30 cellular contexts compared by ENCODE assay signal in the genomic region with DNA sequence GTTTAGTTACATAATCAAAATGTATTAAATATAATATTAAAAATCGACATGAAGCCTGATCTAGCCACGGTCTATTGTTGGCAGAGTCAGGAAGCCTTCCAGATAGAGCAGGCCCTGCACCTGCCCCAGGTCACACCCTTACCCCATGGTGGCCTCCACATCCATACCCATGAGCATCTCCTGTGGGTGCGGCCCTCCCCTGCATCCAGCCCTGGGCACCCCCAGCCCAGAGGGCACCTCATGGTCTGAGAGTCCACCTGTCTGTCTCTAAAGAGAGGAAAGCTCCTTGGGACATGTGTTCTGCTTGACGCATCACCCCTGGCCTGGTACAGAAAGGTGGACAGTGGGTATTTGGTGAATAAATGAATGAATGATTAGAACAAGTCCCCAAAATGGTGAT. TPM values are rescaled to one million over a fixed set of nuclear protein-coding genes. Genes with fewer than 3 reads are reported as not detected.
"Had no signal": no experiment of that assay in that cellular context is flagged by ENCODE, and none has a peak within 500 bp of the region (broad histone marks: within the 10 kb centered on the region; RNA-seq: fewer than 3 reads in every experiment).

No MANE protein-coding gene starts in this region.

- H3K27ac ChIP-seq: adrenal gland, Peyer's patch, SJSA1, VCaP had no signal

- H3K27me3 ChIP-seq: adrenal gland, Peyer's patch, SJSA1 had no signal

- H3K4me2 ChIP-seq: SK-N-SH had no signal

- H3K4me3 ChIP-seq: adrenal gland, Peyer's patch, SJSA1 had no signal

- H3K9ac ChIP-seq: SK-N-SH had no signal

- H3K36me3 ChIP-seq: adrenal gland, Peyer's patch, SJSA1 had no signal

- DNase-seq: activated B cell treated with CpG ODN at 0.5 μM for 24 hours; activated CD4-positive, alpha-beta memory T cell treated with anti-CD3 and anti-CD28 coated beads, Interleukin-2, amount 10 ng/mL, durations not matched to agents 7 days and 5 days; activated CD4-positive, alpha-beta T cell treated with anti-CD3 and anti-CD28 coated beads for 1 hour; activated CD4-positive, alpha-beta T cell treated with anti-CD3 and anti-CD28 coated beads for 48 hours; activated gamma-delta T cell treated with Interleukin-2 at 50 U/mL for 16 hours; activated naive CD4-positive, alpha-beta T cell treated with anti-CD3 and anti-CD28 coated beads for 36 hours; activated T-cell treated with anti-CD3 and anti-CD28 coated beads, Interleukin-2, amount 50 U/mL, for 4 hours; caudate nucleus; Kasumi-1; KBM-7; MM.1S; MV-4-11; NCI-H1092; NCI-H1436 treated with DMSO at 0.1 percent for 48 hours; NCI-H1694 treated with DMSO at 0.1 percent for 48 hours; NCI-H2029; NCI-H345; NCI-H526; NCI-H748 treated with DMSO at 0.1 percent for 48 hours; NK-92 treated with Interleukin-12 subunit alpha and Interleukin-12 subunit beta, amount 100 ng/mL, for 24 hours; PC-3; RPMI8226; SHP77 treated with DMSO at 0.1 percent for 48 hours; SK-N-SH had no signal

- H3K9me3 ChIP-seq: adrenal gland, Peyer's patch, SJSA1, SK-N-SH had no signal

- ATAC-seq: PC-3 had no signal

- H3K4me1 ChIP-seq: adrenal gland, Peyer's patch, SJSA1 had no signal

- H3K9me2 ChIP-seq: SK-N-SH had no signal

RNA-seq across cellular contexts. Expression of a gene that starts 37.2 kb away (rescaled TPM):
- total RNA-seq: activated B cell treated with CpG ODN at 0.5 μM for 24 hours; activated CD4-positive, alpha-beta memory T cell treated with anti-CD3 and anti-CD28 coated beads, Interleukin-2, amount 10 ng/mL, durations not matched to agents 7 days and 5 days; activated naive CD4-positive, alpha-beta T cell treated with anti-CD3 and anti-CD28 coated beads for 36 hours; activated naive CD4-positive, alpha-beta T cell treated with anti-CD3 and anti-CD28 coated beads, Interleukin-2, amount 50 U/mL, for 72 hours had no signal
- polyA plus RNA-seq: IgD-negative memory B cell had no signal
